Comparison of ENCODE assay signal across 8 cellular contexts in the genomic region with DNA sequence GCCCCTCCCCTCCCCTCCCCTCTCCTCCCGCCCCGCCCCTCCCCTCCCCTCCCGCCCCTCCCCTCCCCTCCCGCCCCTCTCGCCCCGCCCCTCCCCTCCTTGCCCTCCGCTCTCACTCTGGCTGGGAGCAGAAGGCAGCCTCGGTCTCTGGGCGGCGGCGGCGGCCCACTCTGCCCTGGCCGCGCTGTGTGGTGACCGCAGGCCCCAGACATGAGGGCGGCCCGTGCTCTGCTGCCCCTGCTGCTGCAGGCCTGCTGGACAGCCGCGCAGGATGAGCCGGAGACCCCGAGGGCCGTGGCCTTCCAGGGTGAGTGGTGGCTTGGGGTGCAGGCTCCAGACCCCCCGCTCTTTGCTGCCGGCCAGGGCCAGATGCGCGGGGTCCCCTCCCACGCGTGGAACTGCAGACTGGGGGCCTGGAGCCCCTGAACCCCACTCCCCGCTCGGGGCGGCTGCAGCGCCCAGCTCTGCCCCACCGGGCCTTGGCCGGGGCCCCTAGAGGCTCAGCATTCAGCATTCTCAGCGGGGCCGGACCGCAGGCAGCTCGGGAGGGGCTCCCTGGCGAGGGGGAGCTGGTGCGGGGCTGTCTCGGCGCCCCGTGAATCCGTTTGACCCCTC. TPM values are rescaled to one million over a fixed set of nuclear protein-coding genes. Genes with fewer than 3 reads are reported as not detected.
DNase-seq lines count a peak whose midpoint lies in the region; ATAC-seq lines count a peak whose summit lies in the region.

Gene COL6A1 (plus strand): TSS at position 130 of the 615 bp plus-strand sequence. CDS start 81 bp downstream, at position 211.

- peaks cover 19% of the 10 kb centered on the region for H3K4me1 ChIP-seq in neuron (ENCODE audit: insufficient read depth, low read length)

- peak; percentile 68 to 71 for ATAC-seq in activated naive CD4-positive, alpha-beta T cell treated with anti-CD3 and anti-CD28 coated beads, Interleukin-2, amount 50 U/mL, for 72 hours
- ATAC-seq in GM21723 (IDR thresholded peaks at IDR 0.05; ENCODE audit: unreplicated experiment) = no peak
- no peak for ATAC-seq in GM21526 (IDR thresholded peaks at IDR 0.05; ENCODE audit: low FRiP score, unreplicated experiment)

- H3K36me3 ChIP-seq in neuron (ENCODE audit: insufficient read depth, low read length) = peaks cover 22% of the 10 kb centered on the region

- H3K36me3 Mint-ChIP-seq in activated naive CD4-positive, alpha-beta T cell treated with anti-CD3 and anti-CD28 coated beads, Interleukin-2, amount 50 U/mL, for 72 hours = no peaks in the 10 kb centered on the region

- peak within 1 kb of the TSS; percentile 52 for H2AFZ ChIP-seq in neuron (ENCODE audit: low read depth, low read length)

- H3K9me3 ChIP-seq in neuron (ENCODE audit: low read length) = no peaks in the 10 kb centered on the region

- no peak within 1 kb of the TSS for H3K27ac Mint-ChIP-seq in activated naive CD4-positive, alpha-beta T cell treated with anti-CD3 and anti-CD28 coated beads, Interleukin-2, amount 50 U/mL, for 72 hours

- no peaks in the 10 kb centered on the region for H3K9me3 Mint-ChIP-seq in activated naive CD4-positive, alpha-beta T cell treated with anti-CD3 and anti-CD28 coated beads, Interleukin-2, amount 50 U/mL, for 72 hours

- DNase-seq in ELF-1 (ENCODE audit: low read depth, low spot score) (peak; percentile 69), NCI-H1105 treated with DMSO at 0.1 percent for 48 hours (lab: John Stamatoyannopoulos, UW) (peak; percentile 36), glomerular endothelial cell (ENCODE audit: extremely low read depth, low read depth, low spot score) (no peak)
- peak; percentile 44 to 60 for DNase-seq in activated naive CD4-positive, alpha-beta T cell treated with anti-CD3 and anti-CD28 coated beads, Interleukin-2, amount 50 U/mL, for 72 hours (ENCODE audit: low spot score in 2 of 2)
- DNase-seq in central memory CD4-positive, alpha-beta T cell = no peak

- peak within 1 kb of the TSS; percentile 93 for H3K4me3 ChIP-seq in neuron (ENCODE audit: low read length)

- H3K27me3 ChIP-seq in neuron (ENCODE audit: insufficient read depth, low read length) = peaks cover 2% of the 10 kb centered on the region

RNA-seq across cellular contexts. Expression of gene COL6A1, which starts in this region (rescaled TPM):
- 1 to 10 TPM; 2.0 to 4.7 TPM for total RNA-seq in activated naive CD4-positive, alpha-beta T cell treated with anti-CD3 and anti-CD28 coated beads, Interleukin-2, amount 50 U/mL, for 72 hours
- total RNA-seq in glomerular endothelial cell = 165 and 174 TPM in 2 replicates

Comparison
In these comparisons a context has a peak if more than half of its experiments do, and no peak if none do; other contexts are left out.
1. RNA of gene COL6A1 (total RNA-seq): 165 to 174 TPM in glomerular endothelial cell; 2.0 to 4.7 TPM in activated naive CD4-positive, alpha-beta T cell treated with anti-CD3 and anti-CD28 coated beads, Interleukin-2, amount 50 U/mL, for 72 hours; every median in the first group is over 10 times any median in the second.
2. DNase-seq: peak in ELF-1 (single experiment), NCI-H1105 treated with DMSO at 0.1 percent for 48 hours (single experiment) and activated naive CD4-positive, alpha-beta T cell treated with anti-CD3 and anti-CD28 coated beads, Interleukin-2, amount 50 U/mL, for 72 hours (2 of 2); none in glomerular endothelial cell (single experiment) and central memory CD4-positive, alpha-beta T cell (single experiment).
3. ATAC-seq: peak in activated naive CD4-positive, alpha-beta T cell treated with anti-CD3 and anti-CD28 coated beads, Interleukin-2, amount 50 U/mL, for 72 hours (2 of 2); none in GM21723 (single experiment) and GM21526 (single experiment).